ENCODE assay signal across 21 cellular contexts in genomic region chr1:202648822-202649221, GRCh38.
DNase-seq lines count a peak whose midpoint lies in the region; ATAC-seq and TF ChIP-seq lines count a peak whose summit lies in the region.
"Had no signal": no experiment of that assay in that cellular context is flagged by ENCODE, and none has a peak within 500 bp of the region (broad histone marks: within the 10 kb centered on the region; RNA-seq: fewer than 3 reads in every experiment).

No MANE protein-coding gene starts in this region.

- no peak overlapping the region for H2BK15ac ChIP-seq in mesendoderm (replicated peaks; ENCODE audit: low read depth)

- ATAC-seq in Right ventricle myocardium inferior (no peak), lower lobe of right lung (no peak)

- TF ChIP-seq CTCF in WERI-Rb-1 (IDR thresholded peaks at IDR 0.05; ENCODE audit: low read depth, low read length), result no peak
- no peak for TF ChIP-seq CTCF in lower lobe of right lung (IDR thresholded peaks at IDR 0.05)
- TF ChIP-seq CTCF in MM.1S (IDR thresholded peaks at IDR 0.05; ENCODE audit: low read length), result no peak

- no peak overlapping the region for H3K4me2 ChIP-seq in mesendoderm (ENCODE audit: low read length)
- H3K4me2 ChIP-seq in MM.1S (ENCODE audit: low read depth, low read length), result no peak overlapping the region
- H3K4me2 ChIP-seq: PC-9 had no signal

- H3K9me2 ChIP-seq in MM.1S (replicated peaks; ENCODE audit: insufficient read depth, low read length), result no peaks in the 10 kb centered on the region

- H3K9me3 ChIP-seq in WERI-Rb-1 (ENCODE audit: severe bottlenecking) (no peaks in the 10 kb centered on the region), lower lobe of right lung (no peaks in the 10 kb centered on the region), MM.1S (replicated peaks; ENCODE audit: insufficient read depth, low read length) (no peaks in the 10 kb centered on the region)
- H3K9me3 ChIP-seq: BE2C had no signal

- no peak overlapping the region for H2AK5ac ChIP-seq in mesendoderm (ENCODE audit: low read length)

- H3K4ac ChIP-seq in mesendoderm (ENCODE audit: low read depth, low read length), result no peak overlapping the region

- no peak overlapping the region for H2AFZ ChIP-seq in MM.1S (ENCODE audit: low read length)
- H2AFZ ChIP-seq: PC-9 had no signal

- H3K36me3 ChIP-seq in WERI-Rb-1, result no peaks in the 10 kb centered on the region
- no peaks in the 10 kb centered on the region for H3K36me3 ChIP-seq in mesendoderm (ENCODE audit: control insufficient read depth, insufficient read depth, low read length)
- H3K36me3 ChIP-seq in lower lobe of right lung, result no peaks in the 10 kb centered on the region
- H3K36me3 ChIP-seq in MM.1S (replicated peaks; ENCODE audit: insufficient read depth, low read length), result no peaks in the 10 kb centered on the region
- H3K36me3 ChIP-seq: BE2C had no signal

- no peak overlapping the region for H2BK120ac ChIP-seq in mesendoderm (ENCODE audit: low read depth, low read length)

- peak in 2 of 3 experiments; percentile 42 to 71 for DNase-seq in NCI-H1417 (lab: John Stamatoyannopoulos, UW)
- DNase-seq in NCI-H1417 treated with DMSO at 0.1 percent for 48 hours (lab: John Stamatoyannopoulos, UW), result no peak
- DNase-seq in WERI-Rb-1, result peak; percentile 66
- no peak for DNase-seq in mesendoderm
- DNase-seq in Right ventricle myocardium inferior (ENCODE audit: missing footprints), result no peak
- DNase-seq in lower lobe of right lung, result no peak
- no peak for DNase-seq in NCI-H2029 (lab: John Stamatoyannopoulos, UW)
- DNase-seq in MM.1S, result no peak
- DNase-seq: BE2C, Calu3, NCI-H1092, NCI-H1436 treated with DMSO at 0.1 percent for 48 hours, NCI-H2029 treated with DMSO at 0.1 percent for 48 hours, NCI-H2171, NCI-H446, NCI-H524 treated with DMSO at 0.1 percent for 48 hours, NCI-H774, PC-9, Right ventricle myocardium superior had no signal

- H3F3A ChIP-seq in MM.1S (ENCODE audit: insufficient read depth, low read length), result no peaks in the 10 kb centered on the region

- H3K9ac ChIP-seq in mesendoderm (ENCODE audit: low read length) (no peak overlapping the region), MM.1S (ENCODE audit: low read length) (no peak overlapping the region)

- H3K4me1 ChIP-seq in mesendoderm (ENCODE audit: control insufficient read depth, low read depth, low read length) (no peaks in the 10 kb centered on the region), lower lobe of right lung (no peaks in the 10 kb centered on the region), MM.1S (ENCODE audit: low read length) (no peaks in the 10 kb centered on the region)
- H3K4me1 ChIP-seq: BE2C had no signal

- no peak overlapping the region for H4K5ac ChIP-seq in mesendoderm (ENCODE audit: low read length)

- no peaks in the 10 kb centered on the region for H3K79me2 ChIP-seq in mesendoderm (ENCODE audit: control insufficient read depth, insufficient read depth, low read length)
- no peaks in the 10 kb centered on the region for H3K79me2 ChIP-seq in MM.1S (ENCODE audit: low read length)

- intact Hi-C loops in Right ventricle myocardium inferior (cut with DNase I) (no loop called here), lower lobe of right lung (cut with DNase I) (no loop called here)

- H3K4me3 ChIP-seq in WERI-Rb-1 (ENCODE audit: low read depth, low read length), result no peak overlapping the region
- H3K4me3 ChIP-seq in mesendoderm (ENCODE audit: low read length), result no peak overlapping the region
- H3K4me3 ChIP-seq in lower lobe of right lung, result no peak overlapping the region
- no peak overlapping the region for H3K4me3 ChIP-seq in MM.1S (ENCODE audit: low read length)
- H3K4me3 ChIP-seq: PC-9 had no signal

- H2BK5ac ChIP-seq in mesendoderm (ENCODE audit: low read length), result no peak overlapping the region

- no peaks in the 10 kb centered on the region for H3K79me1 ChIP-seq in mesendoderm (ENCODE audit: low read length)

- no peak overlapping the region for H3K18ac ChIP-seq in mesendoderm (ENCODE audit: low read length)

- no peaks in the 10 kb centered on the region for H4K20me1 ChIP-seq in MM.1S (ENCODE audit: insufficient read depth, low read length)

- peak overlapping the region; percentile 6 for H3K23ac ChIP-seq in mesendoderm (ENCODE audit: low read length)

- H3K27ac ChIP-seq in WERI-Rb-1 (no peak overlapping the region; the same call in 1 of the 2 replicates), mesendoderm (ENCODE audit: low read depth, low read length) (no peak overlapping the region), lower lobe of right lung (no peak overlapping the region), MM.1S (ENCODE audit: low read length) (no peak overlapping the region)
- H3K27ac ChIP-seq: 22Rv1, HL-60, PC-9 had no signal

- WGBS in mesendoderm (ENCODE audit: extremely low coverage, insufficient coverage, low lambda C conversion rate), result no CpG with 5 or more reads among the region's 1 CpG

- H4K8ac ChIP-seq in mesendoderm (ENCODE audit: low read depth, low read length), result no peak overlapping the region

- no peak overlapping the region for H3K56ac ChIP-seq in mesendoderm (ENCODE audit: low read length)

- H3K27me3 ChIP-seq in WERI-Rb-1 (ENCODE audit: insufficient read depth, low read depth, severe bottlenecking) (no peaks in the 10 kb centered on the region), mesendoderm (ENCODE audit: insufficient read depth, low read length, poor library complexity) (no peaks in the 10 kb centered on the region), lower lobe of right lung (ENCODE audit: low read depth) (peaks cover 56% of the 10 kb centered on the region), MM.1S (replicated peaks; ENCODE audit: insufficient read depth, low read length) (peaks cover 47% of the 10 kb centered on the region)

Comparison
In these comparisons a context has a peak if more than half of its experiments do, and no peak if none do; other contexts are left out.
1. DNase-seq: peak in NCI-H1417 (2 of 3) and WERI-Rb-1 (single experiment); none in NCI-H1417 treated with DMSO at 0.1 percent for 48 hours (single experiment), mesendoderm (single experiment), Right ventricle myocardium inferior (single experiment), lower lobe of right lung (single experiment), NCI-H2029 (single experiment) and MM.1S (single experiment).